8 cellular contexts compared by ENCODE assay signal in the genomic region with DNA sequence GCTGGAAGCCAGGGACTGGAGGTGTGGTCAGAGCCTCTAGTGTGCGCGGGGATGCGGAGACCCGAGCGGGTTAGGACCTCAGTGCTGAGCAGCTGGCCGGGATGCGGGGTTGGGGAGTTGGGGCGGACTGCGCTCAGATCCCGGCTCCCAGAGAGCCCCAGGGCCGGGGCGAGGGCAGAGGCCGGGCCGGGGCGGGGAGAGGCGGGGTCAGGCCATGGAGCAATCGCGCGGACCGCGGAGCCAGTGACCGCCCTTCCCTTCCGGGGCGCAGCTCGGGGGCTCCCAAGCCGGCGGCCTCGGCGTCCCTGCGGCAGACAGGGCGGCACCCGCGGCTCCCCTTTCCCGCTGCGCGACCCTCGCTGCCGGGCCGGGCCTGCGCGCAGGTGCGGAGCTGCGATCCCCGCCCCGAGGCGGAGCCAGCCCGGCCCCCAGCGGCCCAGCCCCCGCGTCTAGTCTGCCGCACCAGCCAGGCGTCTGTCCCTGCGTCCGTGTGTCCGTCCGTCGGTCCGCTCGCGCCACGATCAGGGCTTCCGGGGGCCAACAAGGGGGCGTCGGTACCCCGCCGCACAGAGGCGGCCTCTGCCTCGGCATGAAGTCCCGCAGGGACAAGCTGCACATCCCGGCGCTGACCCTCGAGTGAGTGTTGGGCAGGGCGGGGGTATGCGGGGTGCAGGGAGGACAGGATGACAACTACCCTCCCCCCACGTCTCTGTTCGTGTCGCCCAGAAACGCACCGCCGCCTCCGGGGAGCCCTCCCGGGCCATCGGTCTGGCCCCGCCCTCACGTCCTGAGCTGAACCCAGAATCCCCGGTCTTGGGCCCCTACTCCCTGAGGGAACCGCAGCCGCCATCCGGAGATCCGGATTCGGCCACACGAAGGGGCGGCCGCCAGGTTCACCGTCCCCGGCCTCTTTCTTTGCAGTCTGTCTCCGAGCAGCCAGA. TPM values are rescaled to one million over a fixed set of nuclear protein-coding genes. Genes with fewer than 3 reads are reported as not detected.
A peak's percentile ranks its signal among the peaks of the same experiment; 100 is the strongest.
DNase-seq lines count a peak whose midpoint lies in the region; ATAC-seq and TF ChIP-seq lines count a peak whose summit lies in the region.

No MANE protein-coding gene starts in this region.

- ATAC-seq in GM19324 (IDR thresholded peaks at IDR 0.05; ENCODE audit: low FRiP score, unreplicated experiment) = peak; percentile 45

- H3K27ac Mint-ChIP-seq in T-helper 1 cell treated with Interleukin-12 subunit alpha and Interleukin-12 subunit beta and Interleukin-4 antibody, amounts not matched to agents 30 μg/mL and 1 μg/mL, for 36 hours = no peak overlapping the region

- H3K9me3 ChIP-seq in liver (ENCODE audit: control insufficient read depth in 4 of 4, low read length in 3 of 4) = no peaks in the 10 kb centered on the region

- peaks cover 12 to 39% (median 29%) of the 10 kb centered on the region in 4 donors for H3K4me1 ChIP-seq in liver (ENCODE audit: control insufficient read depth in 4 of 4, insufficient read depth in 4 of 4, low read length in 3 of 4)

- H3K27ac ChIP-seq in liver (ENCODE audit: low read depth in 1 of 2, low read length in 2 of 2) = peak overlapping the region; percentile 42 to 92

- DNase-seq in ACHN (peak; percentile 22), choroid plexus epithelial cell (ENCODE audit: low read depth) (no peak), NCI-H2107 treated with DMSO at 0.1 percent for 48 hours (lab: John Stamatoyannopoulos, UW; ENCODE audit: unreplicated experiment) (no peak), superior temporal gyrus (ENCODE audit: extremely low spot score) (no peak)
- peak; percentile 49 for DNase-seq in stimulated activated CD8-positive, alpha-beta memory T cell treated with anti-CD3 and anti-CD28 coated beads, Interleukin-4, amount 100 ng/mL, for 24 hours (ENCODE audit: low read depth)

- H3K27me3 ChIP-seq in liver (ENCODE audit: control insufficient read depth in 4 of 4, insufficient read depth in 4 of 4, low read length in 3 of 4) = no peaks in the 10 kb centered on the region

- 1% methylated on average over 97 of the region's 97 CpGs for WGBS in liver

- TF ChIP-seq CTCF in choroid plexus epithelial cell (conservative IDR thresholded peaks at IDR 0.05; ENCODE audit: low read depth, low read length) (no peak), liver (IDR thresholded peaks at IDR 0.05; ENCODE audit: low read depth, low read length, missing input control) (no peak)

- H3K9ac ChIP-seq in liver (ENCODE audit: low read depth in 1 of 2, low read length in 2 of 2) = peak overlapping the region; percentile 45 to 77

- H3K9me3 Mint-ChIP-seq in T-helper 1 cell treated with Interleukin-12 subunit alpha and Interleukin-12 subunit beta and Interleukin-4 antibody, amounts not matched to agents 30 μg/mL and 1 μg/mL, for 36 hours = no peaks in the 10 kb centered on the region

- H3K4me3 ChIP-seq in choroid plexus epithelial cell (ENCODE audit: low read depth, low read length) (peak overlapping the region; percentile 72), liver (ENCODE audit: low read depth in 1 of 3, low read length in 3 of 3) (peak overlapping the region; percentile 44 to 87 (median 75))

- in situ Hi-C loops in ACHN (cut with HindIII; ENCODE audit: low pct_ligation_motif_present, low pct_unique_long_range_greater_than_20kb, low sequenced_read_pairs) = no loop called here

- H3K27me3 Mint-ChIP-seq in T-helper 1 cell treated with Interleukin-12 subunit alpha and Interleukin-12 subunit beta and Interleukin-4 antibody, amounts not matched to agents 30 μg/mL and 1 μg/mL, for 36 hours (ENCODE audit: low read depth) = no peaks in the 10 kb centered on the region

- H3K4me1 Mint-ChIP-seq in T-helper 1 cell treated with Interleukin-12 subunit alpha and Interleukin-12 subunit beta and Interleukin-4 antibody, amounts not matched to agents 30 μg/mL and 1 μg/mL, for 36 hours (ENCODE audit: low read depth) = peaks cover 9% of the 10 kb centered on the region

- TF ChIP-seq RAD21 in liver (IDR thresholded peaks at IDR 0.05) = no peak

- H3K4me3 Mint-ChIP-seq in T-helper 1 cell treated with Interleukin-12 subunit alpha and Interleukin-12 subunit beta and Interleukin-4 antibody, amounts not matched to agents 30 μg/mL and 1 μg/mL, for 36 hours = peak overlapping the region; percentile 77

- H3K36me3 Mint-ChIP-seq in T-helper 1 cell treated with Interleukin-12 subunit alpha and Interleukin-12 subunit beta and Interleukin-4 antibody, amounts not matched to agents 30 μg/mL and 1 μg/mL, for 36 hours (ENCODE audit: low read depth) = no peaks in the 10 kb centered on the region

- peaks cover 0 to 3% (median 3%) of the 10 kb centered on the region in 4 donors for H3K36me3 ChIP-seq in liver (ENCODE audit: control insufficient read depth in 4 of 4, insufficient read depth in 3 of 4, low read depth in 1 of 4, low read length in 3 of 4)

TF ChIP-seq in liver, 16 proteins besides CTCF, POLR2A, EP300 and RAD21:
- TF ChIP-seq FOXA2 (IDR thresholded peaks at IDR 0.05) (no peak), GABPA (IDR thresholded peaks at IDR 0.05 in 1 of 2, conservative IDR thresholded peaks at IDR 0.05 in 1 of 2) (peak in 1 of 2 donors; percentile 50), RXRA (IDR thresholded peaks at IDR 0.05) (peak; percentile 5 to 33), YY1 (IDR thresholded peaks at IDR 0.05) (peak; percentile 30)
TF ChIP-seq in liver: peak in this region for 3.

RNA-seq across cellular contexts. Expression of a gene that starts 12.4 kb away (rescaled TPM):
- total RNA-seq in liver = 10 to 100 TPM in 1 of 2 donors, 1 to 10 TPM in 1; 8.6 to 10.6 TPM
- 1 to 10 TPM; 4.3 to 4.7 TPM for polyA plus RNA-seq in liver

RNA-seq across cellular contexts. Expression of a gene that starts 23.3 kb away (rescaled TPM):
- 1 to 10 TPM; 1.3 to 2.4 TPM for total RNA-seq in liver
- under 1 TPM; 0.43 to 0.90 TPM for polyA plus RNA-seq in liver

RNA-seq across cellular contexts. Expression of a gene that starts 43.0 kb away (rescaled TPM):
- 10 to 100 TPM in 1 of 2 donors, 1 to 10 TPM in 1; 9.1 to 37.8 TPM for total RNA-seq in liver
- 1 to 10 TPM; 1.5 to 6.2 TPM for polyA plus RNA-seq in liver

Comparison
In these comparisons a context has a peak if more than half of its experiments do, and no peak if none do; other contexts are left out.
1. DNase-seq: peak in ACHN (single experiment) and stimulated activated CD8-positive, alpha-beta memory T cell treated with anti-CD3 and anti-CD28 coated beads, Interleukin-4, amount 100 ng/mL, for 24 hours (single experiment); none in choroid plexus epithelial cell (single experiment), NCI-H2107 treated with DMSO at 0.1 percent for 48 hours (single experiment) and superior temporal gyrus (single experiment).